Comparison of ENCODE assay signal across 24 cellular contexts in the genomic region with DNA sequence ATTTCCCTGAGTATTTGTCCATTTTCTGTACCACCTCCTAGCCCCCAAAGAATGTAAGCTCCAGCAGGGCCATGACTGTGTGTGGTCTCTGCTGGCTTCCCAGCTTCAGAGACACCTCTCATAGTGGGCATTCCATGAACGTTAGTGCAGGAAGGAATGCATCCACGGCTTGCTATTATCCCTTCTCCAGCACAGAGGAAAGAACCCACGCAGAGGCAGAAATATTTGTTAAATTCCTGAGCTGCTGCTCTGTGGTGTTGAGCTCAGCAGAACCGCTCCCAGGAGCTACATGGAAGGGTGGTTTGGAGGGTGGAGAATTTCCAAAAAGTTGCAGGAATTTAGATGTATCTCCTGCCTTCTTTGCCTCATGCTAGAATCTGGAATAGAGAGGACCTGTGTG.
DNase-seq lines count a peak whose midpoint lies in the region; ATAC-seq and TF ChIP-seq lines count a peak whose summit lies in the region.
"Had no signal": no experiment of that assay in that cellular context is flagged by ENCODE, and none has a peak within 500 bp of the region (broad histone marks: within the 10 kb centered on the region; RNA-seq: fewer than 3 reads in every experiment).

No MANE protein-coding gene starts in this region.

- no peaks in the 10 kb centered on the region for H3K36me3 Mint-ChIP-seq in GM23338 (ENCODE audit: low read depth)

- no peaks in the 10 kb centered on the region for H3F3A ChIP-seq in GM23338 (replicated peaks; ENCODE audit: low read depth)

- H3K4me2 ChIP-seq in GM23338, result no peak overlapping the region
- H3K4me2 ChIP-seq: KMS-11 had no signal

- ATAC-seq in GM23338 (peak; percentile 65), HG02970 (IDR thresholded peaks at IDR 0.05; ENCODE audit: low FRiP score, unreplicated experiment) (no peak), HG03280 (IDR thresholded peaks at IDR 0.05; ENCODE audit: unreplicated experiment) (no peak), GM21367 (IDR thresholded peaks at IDR 0.05; ENCODE audit: unreplicated experiment) (no peak), GM19397 (IDR thresholded peaks at IDR 0.05; ENCODE audit: unreplicated experiment) (no peak)
- ATAC-seq: esophagus mucosa, GM12878 had no signal

- H3K4me1 ChIP-seq in GM23338 (ENCODE audit: insufficient read depth), result peaks cover 27% of the 10 kb centered on the region
- H3K4me1 ChIP-seq: adrenal gland, left ventricle myocardium inferior had no signal

- no peak for TF ChIP-seq CTCF in GM23338 (conservative IDR thresholded peaks at IDR 0.05; ENCODE audit: low read depth in 2 of 2)
- TF ChIP-seq CTCF in choroid plexus epithelial cell (conservative IDR thresholded peaks at IDR 0.05; ENCODE audit: low read depth, low read length), result no peak

- no peaks in the 10 kb centered on the region for H3K9me3 Mint-ChIP-seq in GM23338
- H3K9me3 Mint-ChIP-seq: activated CD4-positive, alpha-beta T cell treated with anti-CD3 and anti-CD28 coated beads, Interleukin-2, amount 10 ng/mL, durations not matched to agents 7 days and 5 days had no signal

- H2AFZ ChIP-seq in GM23338, result no peak overlapping the region

- H3K27ac Mint-ChIP-seq in GM23338, result no peak overlapping the region
- H3K27ac Mint-ChIP-seq: activated CD4-positive, alpha-beta T cell treated with anti-CD3 and anti-CD28 coated beads, Interleukin-2, amount 10 ng/mL, durations not matched to agents 7 days and 5 days had no signal

- H3K27me3 ChIP-seq in GM23338 (ENCODE audit: insufficient read depth), result no peaks in the 10 kb centered on the region
- H3K27me3 ChIP-seq: adrenal gland had no signal

- no peak overlapping the region for H3K27ac ChIP-seq in GM23338 (ENCODE audit: low read depth)
- H3K27ac ChIP-seq: adrenal gland, KMS-11, left ventricle myocardium inferior had no signal

- H3K4me3 ChIP-seq in GM23338 (no peak overlapping the region), choroid plexus epithelial cell (ENCODE audit: low read depth, low read length) (no peak overlapping the region)
- H3K4me3 ChIP-seq: adrenal gland, GM12878, left ventricle myocardium inferior had no signal

- no peaks in the 10 kb centered on the region for H4K20me1 ChIP-seq in GM23338 (replicated peaks; ENCODE audit: insufficient read depth)

- peak; percentile 45 for DNase-seq in A172 (ENCODE audit: low spot score)
- DNase-seq in GM23338 (ENCODE audit: low spot score), result peak; percentile 46
- peak; percentile 23 for DNase-seq in choroid plexus epithelial cell (ENCODE audit: low read depth)
- peak; percentile 11 for DNase-seq in mucosa of gallbladder (ENCODE audit: low spot score)
- DNase-seq: 8988T; activated CD4-positive, alpha-beta T cell treated with anti-CD3 and anti-CD28 coated beads, Interleukin-2, amount 10 ng/mL, durations not matched to agents 7 days and 5 days; activated CD8-positive, alpha-beta memory T cell treated with anti-CD3 and anti-CD28 coated beads, Interleukin-2, amount 50 U/mL, for 48 hours; activated effector memory CD4-positive, alpha-beta T cell treated with Interleukin-2 at 50 U/mL for 16 hours; adrenal gland; C1 segment of cervical spinal cord; effector CD8-positive, alpha-beta T cell; GDM1; left ventricle myocardium inferior; MV-4-11; NCI-H187; NCI-H82; stimulated activated CD8-positive, alpha-beta memory T cell treated with anti-CD3 and anti-CD28 coated beads, Interleukin-4, amount 100 ng/mL, for 48 hours had no signal

- no peaks in the 10 kb centered on the region for H3K27me3 Mint-ChIP-seq in GM23338 (ENCODE audit: insufficient read depth, low read depth, poor library complexity)

- no peaks in the 10 kb centered on the region for H3K79me2 ChIP-seq in GM23338 (replicated peaks; ENCODE audit: insufficient read depth)

- no peaks in the 10 kb centered on the region for H3K36me3 ChIP-seq in GM23338 (ENCODE audit: insufficient read depth)
- H3K36me3 ChIP-seq: adrenal gland, left ventricle myocardium inferior had no signal

- no peaks in the 10 kb centered on the region; the same call in 1 of the 2 replicates for H3K9me2 ChIP-seq in GM23338 (ENCODE audit: insufficient read depth)

- H3K4me1 Mint-ChIP-seq in GM23338, result peaks cover 28% of the 10 kb centered on the region
- H3K4me1 Mint-ChIP-seq: activated CD4-positive, alpha-beta T cell treated with anti-CD3 and anti-CD28 coated beads, Interleukin-2, amount 10 ng/mL, durations not matched to agents 7 days and 5 days had no signal

- no peak overlapping the region for H3K4me3 Mint-ChIP-seq in GM23338
- H3K4me3 Mint-ChIP-seq: activated CD4-positive, alpha-beta T cell treated with anti-CD3 and anti-CD28 coated beads, Interleukin-2, amount 10 ng/mL, durations not matched to agents 7 days and 5 days had no signal

TF ChIP-seq in GM23338, 12 proteins besides CTCF, POLR2A, EP300 and RAD21:
- TF ChIP-seq STAT1 (IDR thresholded peaks at IDR 0.05; ENCODE audit: unreplicated experiment) (no peak), NANOG (IDR thresholded peaks at IDR 0.05; ENCODE audit: borderline replicate concordance) (no peak), POLR2AphosphoS5 (IDR thresholded peaks at IDR 0.05; ENCODE audit: low read depth) (no peak), EZH2 (IDR thresholded peaks at IDR 0.05; ENCODE audit: low read depth, unreplicated experiment) (no peak), JUNB (IDR thresholded peaks at IDR 0.05; ENCODE audit: unreplicated experiment) (no peak), ZNF114 (CRISPR knock-in tag; IDR thresholded peaks at IDR 0.05) (no peak), REST (IDR thresholded peaks at IDR 0.05; ENCODE audit: unreplicated experiment) (no peak), ZNF331 (CRISPR knock-in tag; IDR thresholded peaks at IDR 0.05; ENCODE audit: low read depth) (no peak), CREB1 (CRISPR knock-in tag; IDR thresholded peaks at IDR 0.05; ENCODE audit: low read depth) (no peak), EZH2phosphoT487 (IDR thresholded peaks at IDR 0.05; ENCODE audit: unreplicated experiment) (no peak)
- TF ChIP-seq, protein P1, sequence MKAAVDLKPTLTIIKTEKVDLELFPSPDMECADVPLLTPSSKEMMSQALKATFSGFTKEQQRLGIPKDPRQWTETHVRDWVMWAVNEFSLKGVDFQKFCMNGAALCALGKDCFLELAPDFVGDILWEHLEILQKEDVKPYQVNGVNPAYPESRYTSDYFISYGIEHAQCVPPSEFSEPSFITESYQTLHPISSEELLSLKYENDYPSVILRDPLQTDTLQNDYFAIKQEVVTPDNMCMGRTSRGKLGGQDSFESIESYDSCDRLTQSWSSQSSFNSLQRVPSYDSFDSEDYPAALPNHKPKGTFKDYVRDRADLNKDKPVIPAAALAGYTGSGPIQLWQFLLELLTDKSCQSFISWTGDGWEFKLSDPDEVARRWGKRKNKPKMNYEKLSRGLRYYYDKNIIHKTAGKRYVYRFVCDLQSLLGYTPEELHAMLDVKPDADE (IDR thresholded peaks at IDR 0.05), result no peak
